Comparison of ENCODE assay signal across 1 cellular context in genomic region chr2:212535963-212536362, GRCh38.
A peak's percentile ranks its signal among the peaks of the same experiment; 100 is the strongest.
TF ChIP-seq lines count a peak whose summit lies in the region.

No MANE protein-coding gene starts in this region.

TF ChIP-seq in H1, 55 proteins besides CTCF, POLR2A, EP300 and RAD21 (continued from another document):
- TF ChIP-seq CHD7 (IDR thresholded peaks at IDR 0.05; ENCODE audit: insufficient replicate concordance, low read length) (peak; percentile 42), RBBP5 (IDR thresholded peaks at IDR 0.05; ENCODE audit: borderline replicate concordance, low read depth, low read length) (no peak), SP4 (IDR thresholded peaks at IDR 0.05; ENCODE audit: low read length) (no peak), SUZ12 (IDR thresholded peaks at IDR 0.05; ENCODE audit: low read length) (peak; percentile 31; the same call in 1 of the 2 replicates), SAP30 (IDR thresholded peaks at IDR 0.05; ENCODE audit: insufficient read depth, insufficient replicate concordance, low read length) (no peak)
